In the genomic region with DNA sequence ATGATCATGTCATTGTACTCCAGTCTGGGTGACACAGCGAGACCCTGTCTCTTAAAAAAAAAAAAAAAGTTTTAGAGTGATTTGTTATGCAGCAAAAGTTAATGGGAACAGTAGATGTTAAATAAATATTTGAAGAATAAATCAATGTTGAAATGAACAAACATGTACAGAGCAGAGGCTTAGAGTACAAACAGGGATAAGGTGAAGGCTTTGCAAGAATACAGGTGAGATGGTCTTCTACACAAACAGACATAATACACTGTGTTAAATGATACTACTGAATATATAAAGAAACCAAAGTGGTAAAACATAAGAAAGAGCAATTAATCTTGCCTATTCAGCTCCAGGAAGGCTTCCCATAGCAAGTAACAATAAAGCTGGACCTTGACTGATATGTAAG, we compare ENCODE assay signal across 23 cellular contexts.
"Had no signal": no experiment of that assay in that cellular context is flagged by ENCODE, and none has a peak within 500 bp of the region (broad histone marks: within the 10 kb centered on the region; RNA-seq: fewer than 3 reads in every experiment).

No MANE protein-coding gene starts in this region.

- H3K27ac ChIP-seq: HL-60, RWPE1, SJCRH30 had no signal

- DNase-seq: KBM-7; MG63; NCI-H1092; NCI-H1105 treated with DMSO at 0.1 percent for 48 hours; NCI-H1417 treated with DMSO at 0.1 percent for 48 hours; NCI-H146; NCI-H1694 treated with DMSO at 0.1 percent for 48 hours; NCI-H1930; NCI-H2081; NCI-H2107; NCI-H2227 treated with DMSO at 0.1 percent for 48 hours; NCI-H524; NCI-H526 treated with DMSO at 0.1 percent for 48 hours; NCI-H774; NK-92 treated with Interleukin-12 subunit alpha and Interleukin-12 subunit beta, amount 100 ng/mL, for 24 hours; PC-3; SHP77 treated with DMSO at 0.1 percent for 48 hours; SJCRH30 had no signal

- ATAC-seq: Panc1, PC-3, SK-N-SH treated with all-trans-retinoic acid at 6 μM for 48 hours had no signal

- H3K4me1 ChIP-seq: SJCRH30 had no signal

- H3K27me3 ChIP-seq: MG63, SJCRH30 had no signal

- FAIRE-seq: HTR-8/SVneo had no signal

- H3K4me3 ChIP-seq: MG63, SJCRH30 had no signal

- H3K9me3 ChIP-seq: MG63, SJCRH30 had no signal

- H3K36me3 ChIP-seq: MG63, SJCRH30 had no signal
